38 cellular contexts compared by ENCODE assay signal in the genomic region with DNA sequence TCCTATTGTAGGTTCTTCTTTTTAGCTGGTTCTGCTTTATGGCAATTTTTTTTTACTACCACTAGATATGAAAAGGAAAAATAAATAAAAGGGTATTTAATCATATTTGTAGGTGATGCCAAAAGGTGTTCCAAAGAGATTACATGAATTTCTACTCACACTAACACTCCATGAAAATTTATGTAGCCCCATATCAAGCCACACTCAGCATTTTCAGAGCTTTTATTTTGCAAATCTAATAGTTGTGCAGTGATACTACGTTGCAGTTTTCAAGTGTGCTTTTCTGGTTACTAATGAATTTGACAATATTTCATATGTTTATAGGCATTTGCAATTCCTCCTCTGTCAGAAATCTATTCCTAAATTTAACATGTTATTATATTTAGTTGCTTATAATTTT.
"Had no signal": no experiment of that assay in that cellular context is flagged by ENCODE, and none has a peak within 500 bp of the region (broad histone marks: within the 10 kb centered on the region; RNA-seq: fewer than 3 reads in every experiment).

No MANE protein-coding gene starts in this region.

- H3K27ac ChIP-seq: adrenal gland, ascending aorta, body of pancreas, brain microvascular endothelial cell, breast epithelium, cardiac muscle cell had no signal

- H3K36me3 Mint-ChIP-seq: activated naive CD4-positive, alpha-beta T cell treated with anti-CD3 and anti-CD28 coated beads, Interleukin-2, amount 10 ng/mL, durations not matched to agents 7 days and 5 days; activated naive CD4-positive, alpha-beta T cell treated with anti-CD3 and anti-CD28 coated beads, Interleukin-2, amount 50 U/mL, for 24 hours; activated naive CD4-positive, alpha-beta T cell treated with anti-CD3 and anti-CD28 coated beads, Interleukin-2, amount 50 U/mL, for 72 hours; activated naive CD8-positive, alpha-beta T cell; activated naive CD8-positive, alpha-beta T cell treated with anti-CD3 and anti-CD28 coated beads for 36 hours; activated naive CD8-positive, alpha-beta T cell treated with anti-CD3 and anti-CD28 coated beads, Interleukin-2, amount 10 ng/mL, durations not matched to agents 7 days and 5 days; brain had no signal

- DNase-seq: activated effector memory CD4-positive, alpha-beta T cell treated with anti-CD3 and anti-CD28 coated beads, Interleukin-2, amount 50 U/mL, for 16 hours; activated effector memory CD4-positive, alpha-beta T cell treated with Interleukin-2 at 50 U/mL for 16 hours; activated gamma-delta T cell; activated gamma-delta T cell treated with Interleukin-2 at 50 U/mL for 16 hours; activated naive CD4-positive, alpha-beta T cell; activated naive CD4-positive, alpha-beta T cell treated with anti-CD3 and anti-CD28 coated beads for 36 hours; activated naive CD4-positive, alpha-beta T cell treated with anti-CD3 and anti-CD28 coated beads, Interleukin-2, amount 10 ng/mL, durations not matched to agents 7 days and 5 days; activated naive CD4-positive, alpha-beta T cell treated with anti-CD3 and anti-CD28 coated beads, Interleukin-2, amount 50 U/mL, for 16 hours; activated naive CD4-positive, alpha-beta T cell treated with Interleukin-2 at 50 U/mL for 16 hours; activated naive CD8-positive, alpha-beta T cell treated with anti-CD3 and anti-CD28 coated beads for 36 hours; activated naive CD8-positive, alpha-beta T cell treated with anti-CD3 and anti-CD28 coated beads, Interleukin-2, amount 10 ng/mL, durations not matched to agents 7 days and 5 days; activated naive CD8-positive, alpha-beta T cell treated with anti-CD3 and anti-CD28 coated beads, Interleukin-2, amount 50 U/mL, for 24 hours; activated T-cell treated with anti-CD3 and anti-CD28 coated beads, Interleukin-2, amount 50 U/mL, for 4 hours; activated T-cell treated with anti-CD3 and anti-CD28 coated beads, Interleukin-2, amount 50 U/mL, for 48 hours; activated T-cell treated with anti-CD3 and anti-CD28 coated beads, Interleukin-2, amount 50 U/mL, for 72 hours; adrenal gland; amniotic stem cell; amygdala; anterior cingulate cortex; aorta; body of pancreas; brain microvascular endothelial cell; caudate nucleus; central memory CD4-positive, alpha-beta T cell; cerebellar nuclear complex had no signal

- H3K4me1 Mint-ChIP-seq: activated naive CD4-positive, alpha-beta T cell treated with anti-CD3 and anti-CD28 coated beads, Interleukin-2, amount 10 ng/mL, durations not matched to agents 7 days and 5 days; activated naive CD4-positive, alpha-beta T cell treated with anti-CD3 and anti-CD28 coated beads, Interleukin-2, amount 50 U/mL, for 24 hours; activated naive CD8-positive, alpha-beta T cell treated with anti-CD3 and anti-CD28 coated beads for 36 hours; activated naive CD8-positive, alpha-beta T cell treated with anti-CD3 and anti-CD28 coated beads, Interleukin-2, amount 10 ng/mL, durations not matched to agents 7 days and 5 days; activated naive CD8-positive, alpha-beta T cell treated with anti-CD3 and anti-CD28 coated beads, Interleukin-2, amount 50 U/mL, for 24 hours; activated T-helper 17 cell treated with anti-CD3 and anti-CD28 coated beads, Interleukin-2, amount 50 U/mL, for 72 hours; brain; central memory CD8-positive, alpha-beta T cell had no signal

- H3K27me3 Mint-ChIP-seq: activated naive CD4-positive, alpha-beta T cell treated with anti-CD3 and anti-CD28 coated beads, Interleukin-2, amount 10 ng/mL, durations not matched to agents 7 days and 5 days; activated naive CD4-positive, alpha-beta T cell treated with anti-CD3 and anti-CD28 coated beads, Interleukin-2, amount 50 U/mL, for 24 hours; activated naive CD8-positive, alpha-beta T cell; activated naive CD8-positive, alpha-beta T cell treated with anti-CD3 and anti-CD28 coated beads for 36 hours; activated naive CD8-positive, alpha-beta T cell treated with anti-CD3 and anti-CD28 coated beads, Interleukin-2, amount 10 ng/mL, durations not matched to agents 7 days and 5 days; activated naive CD8-positive, alpha-beta T cell treated with anti-CD3 and anti-CD28 coated beads, Interleukin-2, amount 50 U/mL, for 24 hours; central memory CD8-positive, alpha-beta T cell had no signal

- H3K4me3 Mint-ChIP-seq: activated naive CD4-positive, alpha-beta T cell treated with anti-CD3 and anti-CD28 coated beads for 36 hours; activated naive CD4-positive, alpha-beta T cell treated with anti-CD3 and anti-CD28 coated beads, Interleukin-2, amount 10 ng/mL, durations not matched to agents 7 days and 5 days; activated naive CD4-positive, alpha-beta T cell treated with anti-CD3 and anti-CD28 coated beads, Interleukin-2, amount 50 U/mL, for 24 hours; activated naive CD8-positive, alpha-beta T cell; activated naive CD8-positive, alpha-beta T cell treated with anti-CD3 and anti-CD28 coated beads for 36 hours; activated naive CD8-positive, alpha-beta T cell treated with anti-CD3 and anti-CD28 coated beads, Interleukin-2, amount 10 ng/mL, durations not matched to agents 7 days and 5 days; activated naive CD8-positive, alpha-beta T cell treated with anti-CD3 and anti-CD28 coated beads, Interleukin-2, amount 50 U/mL, for 24 hours; activated T-cell treated with anti-CD3 and anti-CD28 coated beads, Interleukin-2, amount 50 U/mL, for 4 hours; activated T-cell treated with anti-CD3 and anti-CD28 coated beads, Interleukin-2, amount 50 U/mL, for 72 hours; activated T-helper 1 cell treated with anti-CD3 and anti-CD28 coated beads, Interleukin-12 subunit alpha, Interleukin-12 subunit beta, Interleukin-2, Interleukin-4 antibody, amounts not matched to agents 30 ng/mL and 10 ng/mL and 1 ng/mL, durations not matched to agents 14 hours and 24 hours and 36 hours; activated T-helper 17 cell treated with anti-CD3 and anti-CD28 coated beads, Interleukin-2, amount 50 U/mL, for 72 hours; brain; central memory CD8-positive, alpha-beta T cell had no signal

- H3K27ac Mint-ChIP-seq: activated naive CD4-positive, alpha-beta T cell treated with anti-CD3 and anti-CD28 coated beads for 36 hours; activated naive CD4-positive, alpha-beta T cell treated with anti-CD3 and anti-CD28 coated beads, Interleukin-2, amount 10 ng/mL, durations not matched to agents 7 days and 5 days; activated naive CD4-positive, alpha-beta T cell treated with anti-CD3 and anti-CD28 coated beads, Interleukin-2, amount 50 U/mL, for 24 hours; activated naive CD4-positive, alpha-beta T cell treated with anti-CD3 and anti-CD28 coated beads, Interleukin-2, amount 50 U/mL, for 72 hours; activated naive CD8-positive, alpha-beta T cell; activated naive CD8-positive, alpha-beta T cell treated with anti-CD3 and anti-CD28 coated beads for 36 hours; activated naive CD8-positive, alpha-beta T cell treated with anti-CD3 and anti-CD28 coated beads, Interleukin-2, amount 10 ng/mL, durations not matched to agents 7 days and 5 days; activated naive CD8-positive, alpha-beta T cell treated with anti-CD3 and anti-CD28 coated beads, Interleukin-2, amount 50 U/mL, for 24 hours; activated T-cell treated with anti-CD3 and anti-CD28 coated beads, Interleukin-2, amount 50 U/mL, for 72 hours; activated T-helper 1 cell treated with anti-CD3 and anti-CD28 coated beads, Interleukin-12 subunit alpha, Interleukin-12 subunit beta, Interleukin-2, Interleukin-4 antibody, amounts not matched to agents 30 ng/mL and 10 ng/mL and 1 ng/mL, durations not matched to agents 14 hours and 24 hours and 36 hours; activated T-helper 17 cell treated with anti-CD3 and anti-CD28 coated beads, Interleukin-2, amount 50 U/mL, for 72 hours; activated T-helper 2 cell treated with anti-CD3 and anti-CD28 coated beads, Interferon-gamma antibody, Interleukin-2, Interleukin-4, amounts not matched to agents 10 μg/mL and 5 μg/mL and 100 μg/mL, durations not matched to agents 14 hours and 24 hours and 36 hours; brain had no signal

- H3K27me3 ChIP-seq: adrenal gland, ascending aorta, body of pancreas, brain microvascular endothelial cell, breast epithelium, cardiac muscle cell had no signal

- H3K4me3 ChIP-seq: adrenal gland, ascending aorta, body of pancreas, breast epithelium, cardiac muscle cell had no signal

- H3K9me3 Mint-ChIP-seq: activated naive CD4-positive, alpha-beta T cell treated with anti-CD3 and anti-CD28 coated beads for 36 hours; activated naive CD4-positive, alpha-beta T cell treated with anti-CD3 and anti-CD28 coated beads, Interleukin-2, amount 10 ng/mL, durations not matched to agents 7 days and 5 days; activated naive CD4-positive, alpha-beta T cell treated with anti-CD3 and anti-CD28 coated beads, Interleukin-2, amount 50 U/mL, for 24 hours; activated naive CD8-positive, alpha-beta T cell treated with anti-CD3 and anti-CD28 coated beads for 36 hours; activated naive CD8-positive, alpha-beta T cell treated with anti-CD3 and anti-CD28 coated beads, Interleukin-2, amount 10 ng/mL, durations not matched to agents 7 days and 5 days; activated naive CD8-positive, alpha-beta T cell treated with anti-CD3 and anti-CD28 coated beads, Interleukin-2, amount 50 U/mL, for 24 hours; activated T-cell treated with anti-CD3 and anti-CD28 coated beads, Interleukin-2, amount 50 U/mL, for 72 hours; activated T-helper 1 cell treated with anti-CD3 and anti-CD28 coated beads, Interleukin-12 subunit alpha, Interleukin-12 subunit beta, Interleukin-2, Interleukin-4 antibody, amounts not matched to agents 30 ng/mL and 10 ng/mL and 1 ng/mL, durations not matched to agents 14 hours and 24 hours and 36 hours; activated T-helper 2 cell treated with anti-CD3 and anti-CD28 coated beads, Interferon-gamma antibody, Interleukin-2, Interleukin-4, amounts not matched to agents 10 μg/mL and 5 μg/mL and 100 μg/mL, durations not matched to agents 14 hours and 24 hours and 36 hours; brain had no signal

- H3K9me3 ChIP-seq: adrenal gland, ascending aorta, body of pancreas, breast epithelium had no signal

- FAIRE-seq: astrocyte, bronchial epithelial cell had no signal

- ATAC-seq: activated naive CD4-positive, alpha-beta T cell treated with anti-CD3 and anti-CD28 coated beads, Interleukin-2, amount 50 U/mL, for 72 hours; activated naive CD8-positive, alpha-beta T cell treated with anti-CD3 and anti-CD28 coated beads, Interleukin-2, amount 50 U/mL, for 24 hours; activated T-cell treated with anti-CD3 and anti-CD28 coated beads, Interleukin-2, amount 50 U/mL, for 4 hours; activated T-cell treated with anti-CD3 and anti-CD28 coated beads, Interleukin-2, amount 50 U/mL, for 72 hours; activated T-helper 17 cell treated with anti-CD3 and anti-CD28 coated beads, Interleukin-2, amount 50 U/mL, for 72 hours; body of pancreas had no signal

- H3K36me3 ChIP-seq: adrenal gland, ascending aorta, brain microvascular endothelial cell, breast epithelium, cardiac muscle cell had no signal

- H3K4me1 ChIP-seq: adrenal gland, ascending aorta, body of pancreas, breast epithelium had no signal
